23 cellular contexts compared by ENCODE assay signal in genomic region chr15:65985387-65985786, GRCh38.
"Had no signal": no experiment of that assay in that cellular context is flagged by ENCODE, and none has a peak within 500 bp of the region (broad histone marks: within the 10 kb centered on the region; RNA-seq: fewer than 3 reads in every experiment).

No MANE protein-coding gene starts in this region.

- ATAC-seq: activated CD8-positive, alpha-beta T cell treated with anti-CD3 and anti-CD28 coated beads, Interleukin-2, amount 10 ng/mL, durations not matched to agents 7 days and 5 days; PC-3; T-helper 17 cell; WTC11 had no signal

- DNase-seq: activated CD4-positive, alpha-beta T cell treated with anti-CD3 and anti-CD28 coated beads for 48 hours; activated CD4-positive, alpha-beta T cell treated with anti-CD3 and anti-CD28 coated beads, Interleukin-2, amount 50 U/mL, for 4 hours; activated CD4-positive, CD25-positive, alpha-beta regulatory T cell treated with anti-CD3 and anti-CD28 coated beads, Interleukin-2, amount 50 U/mL, for 72 hours; activated CD8-positive, alpha-beta memory T cell treated with anti-CD3 and anti-CD28 coated beads, Interleukin-2, amount 50 U/mL, for 48 hours; activated CD8-positive, alpha-beta T cell treated with anti-CD3 and anti-CD28 coated beads, Interleukin-2, amount 10 ng/mL, durations not matched to agents 7 days and 5 days; activated T-cell treated with anti-CD3 and anti-CD28 coated beads, Interleukin-2, amount 50 U/mL, for 1 hour; aorta; IMR-90; Kasumi-1; KBM-7; NCI-H1048; NCI-H146; NCI-H187 treated with DMSO at 0.1 percent for 48 hours; NCI-H2081 treated with DMSO at 0.1 percent for 48 hours; NCI-H446; NCI-H524; PC-3; SIG-M5; T-helper 17 cell; T-helper 9 cell had no signal

- FAIRE-seq: RCC 7860, TTC549 had no signal
